29 cellular contexts compared by ENCODE assay signal in the genomic region with DNA sequence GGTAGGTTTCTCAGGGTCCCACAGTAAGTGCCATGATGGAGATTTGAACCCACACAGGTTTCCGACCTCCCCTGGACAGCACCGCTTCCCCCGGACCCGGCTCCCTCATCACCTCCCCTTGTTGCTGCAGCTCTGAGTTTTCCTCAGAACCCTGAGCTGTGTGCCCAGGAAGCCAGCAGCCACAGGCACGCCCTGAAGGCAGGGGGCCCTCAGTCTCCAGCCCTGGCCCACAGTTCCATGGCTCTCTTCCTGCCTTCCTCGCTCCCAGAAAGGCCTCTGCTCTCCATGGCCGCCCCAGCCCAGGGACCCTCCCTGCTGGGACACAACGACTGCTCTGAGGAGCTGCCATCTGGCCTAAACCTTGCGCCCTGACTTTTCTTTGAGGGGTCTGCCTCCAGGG. TPM values are rescaled to one million over a fixed set of nuclear protein-coding genes. Genes with fewer than 3 reads are reported as not detected.
"Had no signal": no experiment of that assay in that cellular context is flagged by ENCODE, and none has a peak within 500 bp of the region (broad histone marks: within the 10 kb centered on the region; RNA-seq: fewer than 3 reads in every experiment).

No MANE protein-coding gene starts in this region.

- ATAC-seq: effector memory CD8-positive, alpha-beta T cell; gastrocnemius medialis; heart right ventricle; left cardiac atrium; left lung; left ventricle myocardium superior; lower lobe of right lung had no signal

- DNase-seq: colonic mucosa; cortex of kidney; effector CD8-positive, alpha-beta T cell; effector memory CD8-positive, alpha-beta T cell; endodermal cell; erythroblast; esophagus squamous epithelium; foreskin fibroblast; foreskin melanocyte; gastrocnemius medialis; glutamatergic neuron; head of caudate nucleus; heart right ventricle; hippocampal formation; left cardiac atrium; left ventricle myocardium superior; lower lobe of right lung; mesenchymal stem cell; midbrain had no signal

- H3K36me3 ChIP-seq: colonic mucosa, esophagus squamous epithelium, gastrocnemius medialis, heart right ventricle, left lung, lower lobe of right lung had no signal

- H3K27me3 ChIP-seq: colonic mucosa had no signal

- H3K4me1 ChIP-seq: colonic mucosa, esophagus squamous epithelium, gastrocnemius medialis, heart right ventricle, left lung, lower lobe of right lung had no signal

- FAIRE-seq: endometrium, islet of Langerhans, keratinocyte had no signal

- H3K27ac ChIP-seq: colonic mucosa, epithelial cell of prostate, esophagus squamous epithelium, gastrocnemius medialis, heart right ventricle, left lung, lower lobe of right lung had no signal

- H3K4me3 ChIP-seq: colonic mucosa, esophagus squamous epithelium, gastrocnemius medialis, heart right ventricle, left lung, lower lobe of right lung had no signal

- H3K9me3 ChIP-seq: colonic mucosa, esophagus squamous epithelium, gastrocnemius medialis, heart right ventricle, left lung, lower lobe of right lung had no signal

RNA-seq across cellular contexts. Expression of gene PRIMA1, which starts 35.8 kb away (rescaled TPM):
- total RNA-seq: dermis microvascular lymphatic vessel endothelial cell, glomerular endothelial cell, kidney epithelial cell, lung microvascular endothelial cell, mononuclear cell had no signal
- polyA plus RNA-seq: keratinocyte had no signal
